ENCODE assay signal across 17 cellular contexts in genomic region chr22:24393012-24393559, GRCh38. TPM values are rescaled to one million over a fixed set of nuclear protein-coding genes. Genes with fewer than 3 reads are reported as not detected.
DNase-seq lines count a peak whose midpoint lies in the region; ATAC-seq, FAIRE-seq and TF ChIP-seq lines count a peak whose summit lies in the region.
"Had no signal": no experiment of that assay in that cellular context is flagged by ENCODE, and none has a peak within 500 bp of the region (broad histone marks: within the 10 kb centered on the region; RNA-seq: fewer than 3 reads in every experiment).

No MANE protein-coding gene starts in this region.

- no TSS peak for BruUV-seq in HepG2 (replicated peaks; lab: Mats Ljungman, UMichigan)

- H3K27me3 ChIP-seq in SK-N-SH (ENCODE audit: insufficient read depth), result no peaks in the 10 kb centered on the region
- no peaks in the 10 kb centered on the region for H3K27me3 ChIP-seq in upper lobe of left lung
- no peaks in the 10 kb centered on the region for H3K27me3 ChIP-seq in HepG2 (ENCODE audit: control insufficient read depth in 1 of 2, insufficient read depth in 2 of 2, low read length in 2 of 2)
- H3K27me3 ChIP-seq: BLaER1 had no signal

- in situ Hi-C loops in HepG2 (cut with HindIII; ENCODE audit: extremely low pct_ligation_motif_present, low pct_unique_long_range_greater_than_20kb), result no loop called here

- no peak overlapping the region for H2AFZ ChIP-seq in SK-N-SH (ENCODE audit: low read depth)
- no peak overlapping the region for H2AFZ ChIP-seq in HepG2 (ENCODE audit: low read length)

- TF ChIP-seq CTCF in SK-N-SH (IDR thresholded peaks at IDR 0.05) (no peak), upper lobe of left lung (IDR thresholded peaks at IDR 0.05) (no peak), kidney (IDR thresholded peaks at IDR 0.05; ENCODE audit: borderline replicate concordance, extremely low read depth, insufficient read depth) (no peak), HepG2 (CRISPR knock-in tag; IDR thresholded peaks at IDR 0.05) (no peak)

- H3K79me2 ChIP-seq in SK-N-SH (ENCODE audit: insufficient read depth) (peaks cover 31% of the 10 kb centered on the region), HepG2 (ENCODE audit: insufficient read depth, low read length) (no peaks in the 10 kb centered on the region)

- H3K9me3 Mint-ChIP-seq in memory B cell, result no peaks in the 10 kb centered on the region
- H3K9me3 Mint-ChIP-seq in activated CD4-positive, alpha-beta T cell treated with anti-CD3 and anti-CD28 coated beads, Interleukin-2, amount 10 ng/mL, durations not matched to agents 7 days and 5 days, result no peaks in the 10 kb centered on the region
- H3K9me3 Mint-ChIP-seq: CD8-positive, alpha-beta T cell had no signal

- peaks cover 14% of the 10 kb centered on the region for H3K36me3 Mint-ChIP-seq in memory B cell
- H3K36me3 Mint-ChIP-seq in activated CD4-positive, alpha-beta T cell treated with anti-CD3 and anti-CD28 coated beads, Interleukin-2, amount 10 ng/mL, durations not matched to agents 7 days and 5 days (ENCODE audit: low read depth), result peaks cover 21% of the 10 kb centered on the region

- ATAC-seq in SK-N-SH treated with all-trans-retinoic acid at 6 μM for 48 hours, result no peak
- no peak for ATAC-seq in memory B cell (ENCODE audit: low read depth)
- ATAC-seq in upper lobe of left lung (ENCODE audit: low FRiP score in 2 of 2), result no peak
- no peak for ATAC-seq in HepG2
- ATAC-seq: CD8-positive, alpha-beta T cell had no signal

- H3K27ac Mint-ChIP-seq in memory B cell, result peak overlapping the region; percentile 51
- H3K27ac Mint-ChIP-seq in activated CD4-positive, alpha-beta T cell treated with anti-CD3 and anti-CD28 coated beads, Interleukin-2, amount 10 ng/mL, durations not matched to agents 7 days and 5 days, result no peak overlapping the region
- H3K27ac Mint-ChIP-seq: CD8-positive, alpha-beta T cell had no signal

- H3F3A ChIP-seq in SK-N-SH (replicated peaks; ENCODE audit: insufficient read depth), result peaks cover 15% of the 10 kb centered on the region

- intact Hi-C loops in kidney (cut with DNase I) (no loop called here), HepG2 (cut with micrococcal nuclease; ENCODE audit: unreplicated experiment) (no loop called here)

- TF ChIP-seq EP300 in SK-N-SH (IDR thresholded peaks at IDR 0.05; ENCODE audit: borderline replicate concordance in 1 of 2, low read depth in 1 of 2, low read length in 1 of 2) (no peak), upper lobe of left lung (IDR thresholded peaks at IDR 0.05) (no peak), HepG2 (IDR thresholded peaks at IDR 0.05; ENCODE audit: low read depth in 2 of 2, low read length in 2 of 2) (no peak), HepG2 (CRISPR knock-in tag; IDR thresholded peaks at IDR 0.05; ENCODE audit: borderline replicate concordance) (no peak)

- H3K27me3 Mint-ChIP-seq in memory B cell, result no peaks in the 10 kb centered on the region
- H3K27me3 Mint-ChIP-seq in activated CD4-positive, alpha-beta T cell treated with anti-CD3 and anti-CD28 coated beads, Interleukin-2, amount 10 ng/mL, durations not matched to agents 7 days and 5 days, result no peaks in the 10 kb centered on the region

- FAIRE-seq in kidney (lab: Jason Lieb, UNC) (no peak), HepG2 (lab: Jason Lieb, UNC) (no peak)

- H3K9me3 ChIP-seq in SK-N-SH (no peaks in the 10 kb centered on the region), upper lobe of left lung (no peaks in the 10 kb centered on the region), kidney (ENCODE audit: control insufficient read depth in 1 of 2, low read length in 2 of 2) (no peaks in the 10 kb centered on the region), HepG2 (ENCODE audit: low read length) (no peaks in the 10 kb centered on the region)
- H3K9me3 ChIP-seq: BLaER1 had no signal

- CTCF ChIA-PET in SK-N-SH (lab: Yijun Ruan, JAX) (interaction anchor here (0.8 to 3.0 kb wide), 11 partner anchors 9 to 133 kb away, joined by 3 to 24 read pairs (median 5); partner anchors contain the start of gene ADORA2A), HepG2 (lab: Yijun Ruan, JAX; ENCODE audit: low intra/inter-chr PET ratio, low total read pairs) (no interaction called here)
- CTCF ChIA-PET in activated CD4-positive, alpha-beta T cell treated with anti-CD3 and anti-CD28 coated beads, Interleukin-2, amount 10 ng/mL, durations not matched to agents 7 days and 5 days (lab: Charles Lee), result interaction anchor here (0.6 to 1.5 kb wide), 2 partner anchors 8 to 28 kb away, joined by 3 read pairs; no protein-coding TSS in a partner anchor

- H3K4me2 ChIP-seq in SK-N-SH (no peak overlapping the region), HepG2 (ENCODE audit: low read depth, low read length) (no peak overlapping the region)
- H3K4me2 ChIP-seq: BLaER1 had no signal

- H3K9me2 ChIP-seq in SK-N-SH, result no peaks in the 10 kb centered on the region

- peaks cover 5% of the 10 kb centered on the region for H3K4me1 Mint-ChIP-seq in memory B cell
- H3K4me1 Mint-ChIP-seq in activated CD4-positive, alpha-beta T cell treated with anti-CD3 and anti-CD28 coated beads, Interleukin-2, amount 10 ng/mL, durations not matched to agents 7 days and 5 days, result peaks cover 32% of the 10 kb centered on the region

- H4K20me1 ChIP-seq in SK-N-SH (ENCODE audit: insufficient read depth), result no peaks in the 10 kb centered on the region
- H4K20me1 ChIP-seq in HepG2 (ENCODE audit: insufficient read depth, low read length), result no peaks in the 10 kb centered on the region

- H3K4me3 Mint-ChIP-seq in memory B cell, result no peak overlapping the region
- no peak overlapping the region for H3K4me3 Mint-ChIP-seq in activated CD4-positive, alpha-beta T cell treated with anti-CD3 and anti-CD28 coated beads, Interleukin-2, amount 10 ng/mL, durations not matched to agents 7 days and 5 days
- H3K4me3 Mint-ChIP-seq: CD8-positive, alpha-beta T cell had no signal

- H3K27ac ChIP-seq in SK-N-SH (ENCODE audit: low read depth in 2 of 2, low read length in 1 of 2) (peak overlapping the region; percentile 62 to 99; a peak in 3 of 4 replicates), upper lobe of left lung (peak overlapping the region in 3 of 4 donors; percentile 48 to 84 (median 82)), kidney (ENCODE audit: low read depth in 2 of 2, low read length in 2 of 2) (peak overlapping the region in 1 of 2 donors; percentile 5), HepG2 (ENCODE audit: extremely low read length, insufficient read depth, low read length) (no peak overlapping the region)
- H3K27ac ChIP-seq: BLaER1 had no signal

- H3K4me3 ChIP-seq in SK-N-SH (ENCODE audit: low read depth in 2 of 2, low read length in 1 of 2) (no peak overlapping the region), upper lobe of left lung (no peak overlapping the region), kidney (ENCODE audit: low read length in 2 of 2) (no peak overlapping the region), HepG2 (replicated peaks in 1 of 3; ENCODE audit: insufficient read depth in 1 of 3, low read depth in 2 of 3, low read length in 3 of 3) (no peak overlapping the region)
- H3K4me3 ChIP-seq: BLaER1 had no signal

- TF ChIP-seq POLR2A in upper lobe of left lung (IDR thresholded peaks at IDR 0.05), result no peak
- TF ChIP-seq POLR2A in HepG2 (IDR thresholded peaks at IDR 0.05; ENCODE audit: insufficient read depth in 1 of 2, low read depth in 2 of 2, low read length in 2 of 2), result no peak

- H3K9ac ChIP-seq in SK-N-SH, result no peak overlapping the region
- no peak overlapping the region for H3K9ac ChIP-seq in kidney (ENCODE audit: low read length in 2 of 2)
- H3K9ac ChIP-seq in HepG2 (ENCODE audit: insufficient read depth, low read depth, low read length), result no peak overlapping the region
- H3K9ac ChIP-seq: BLaER1 had no signal

- 86% methylated on average over 2 of the region's 2 CpGs for WGBS in SK-N-SH (ENCODE audit: low lambda C conversion rate)
- WGBS in upper lobe of left lung, 2 donors, result 92 to 98% methylated on average over 2 of the region's 2 CpGs
- 79% methylated on average over 2 of the region's 2 CpGs for WGBS in HepG2 (ENCODE audit: low lambda C conversion rate)

- H3K36me3 ChIP-seq in SK-N-SH (replicated peaks in 1 of 2; ENCODE audit: control insufficient read depth in 1 of 2, insufficient read depth in 2 of 2, low read length in 1 of 2) (peaks cover 23 to 35% of the 10 kb centered on the region in 2 experiments), upper lobe of left lung (peaks cover 8 to 28% (median 13%) of the 10 kb centered on the region in 4 donors), kidney (ENCODE audit: control insufficient read depth in 1 of 2, insufficient read depth in 2 of 2, low read length in 2 of 2) (peaks cover 6 to 7% of the 10 kb centered on the region in 2 donors), HepG2 (replicated peaks in 1 of 2; ENCODE audit: control insufficient read depth in 1 of 2, insufficient read depth in 2 of 2, low read length in 2 of 2) (peaks cover 11 to 29% of the 10 kb centered on the region in 2 experiments)

- POLR2A ChIA-PET in SK-N-SH (lab: Yijun Ruan, JAX) (interaction anchor here (1.1 to 3.8 kb wide), 8 partner anchors 10 to 71 kb away, joined by 3 to 25 read pairs (median 9); no protein-coding TSS in a partner anchor), HepG2 (lab: Yijun Ruan, JAX) (no interaction called here)
- POLR2A ChIA-PET in activated CD4-positive, alpha-beta T cell treated with anti-CD3 and anti-CD28 coated beads, Interleukin-2, amount 10 ng/mL, durations not matched to agents 7 days and 5 days (lab: Charles Lee), result no interaction called here

- peaks cover 17 to 52% of the 10 kb centered on the region in 2 experiments for H3K4me1 ChIP-seq in SK-N-SH (ENCODE audit: control insufficient read depth in 1 of 2, insufficient read depth in 2 of 2, low read depth in 1 of 2, low read length in 1 of 2)
- H3K4me1 ChIP-seq in upper lobe of left lung, result peaks cover 27 to 53% (median 40%) of the 10 kb centered on the region in 4 donors
- H3K4me1 ChIP-seq in kidney (ENCODE audit: control insufficient read depth in 1 of 2, insufficient read depth in 1 of 2, low read depth in 1 of 2, low read length in 2 of 2), result peaks cover 7 to 8% of the 10 kb centered on the region in 2 donors
- H3K4me1 ChIP-seq in HepG2 (ENCODE audit: insufficient read depth, low read length), result peaks cover 6% of the 10 kb centered on the region; the same call in 1 of the 2 replicates

- DNase-seq in SK-N-SH (no peak), amniotic epithelial cell (ENCODE audit: low read depth) (peak; percentile 43), memory B cell (ENCODE audit: low spot score in 2 of 2) (no peak), upper lobe of left lung (no peak), kidney (no peak), HepG2 (ENCODE audit: low spot score) (no peak)
- no peak for DNase-seq in activated CD4-positive, alpha-beta T cell treated with anti-CD3 and anti-CD28 coated beads, Interleukin-2, amount 10 ng/mL, durations not matched to agents 7 days and 5 days
- DNase-seq: 8988T; CD8-positive, alpha-beta T cell; DMS79; MM.1S; NCI-H1092 treated with DMSO at 0.1 percent for 48 hours; NCI-H2081 treated with DMSO at 0.1 percent for 48 hours; NCI-H510A treated with DMSO at 0.1 percent for 48 hours; NCI-H82 had no signal

- no peak for TF ChIP-seq RAD21 in SK-N-SH (IDR thresholded peaks at IDR 0.05; ENCODE audit: low read length)
- TF ChIP-seq RAD21 in HepG2 (CRISPR knock-in tag; IDR thresholded peaks at IDR 0.05), result no peak

RNA-seq across cellular contexts. Expression of gene ADORA2A, which starts 34.3 kb away (rescaled TPM):
- polyA plus RNA-seq in SK-N-SH (2012; rRNA removed) (9.3 and 12.0 TPM in 2 replicates), kidney (ENCODE audit: insufficient read depth, low read depth, low replicate concordance) (6.1 TPM), HepG2 (2011; rRNA removed) (5.0 and 7.3 TPM in 2 replicates)
- 5.1 and 9.7 TPM in 2 replicates for polyA plus RNA-seq in SK-N-SH (2012; cell fraction: cytosol; rRNA removed)
- 22.5 and 26.1 TPM in 2 replicates for polyA plus RNA-seq in SK-N-SH (2012; cell fraction: nucleus; rRNA removed)
- total RNA-seq in upper lobe of left lung (10 to 100 TPM in 2 of 6 donors, 1 to 10 TPM in 4; 7.3 to 20.9 (median 8.8) TPM), kidney (6.9 TPM), HepG2 (2016; rRNA removed; fragmentation: Illumina TruSeq; extraction: Trizol) (3.3 and 4.0 TPM in 2 replicates)
- total RNA-seq in activated CD4-positive, alpha-beta T cell treated with anti-CD3 and anti-CD28 coated beads, Interleukin-2, amount 10 ng/mL, durations not matched to agents 7 days and 5 days, result 10 to 100 TPM; 25.3 to 29.0 TPM
- 1.3 and 1.5 TPM in 2 replicates for total RNA-seq in HepG2 (2016; cell fraction: cytosol; rRNA removed; fragmentation: Illumina TruSeq; extraction: Trizol; ENCODE audit: low read depth)
- 3.1 and 3.5 TPM in 2 replicates for total RNA-seq in HepG2 (2016; cell fraction: insoluble cytoplasmic fraction; rRNA removed; fragmentation: Illumina TruSeq; extraction: Trizol)
- total RNA-seq in HepG2 (2016; cell fraction: membrane; rRNA removed; fragmentation: Illumina TruSeq; extraction: Trizol), result 2.9 and 5.0 TPM in 2 replicates
- 2.4 TPM in 2 replicates for total RNA-seq in HepG2 (2016; cell fraction: nucleus; rRNA removed; fragmentation: Illumina TruSeq; extraction: Trizol)
- 4.4 and 5.8 TPM in 2 replicates for polyA plus RNA-seq in HepG2 (2011; cell fraction: cytosol; rRNA removed)
- 15.5 and 20.4 TPM in 2 replicates for polyA plus RNA-seq in HepG2 (2011; cell fraction: nucleus; rRNA removed)
- 7.5 and 9.0 TPM in 2 replicates for polyA plus RNA-seq in HepG2 (2012)
- polyA plus RNA-seq in HepG2 (2016; cell fraction: cytosol; fragmentation: Illumina TruSeq; extraction: Trizol; ENCODE audit: low read depth), result 1.3 and 1.7 TPM in 2 replicates
- 3.1 and 3.9 TPM in 2 replicates for polyA plus RNA-seq in HepG2 (2016; cell fraction: insoluble cytoplasmic fraction; fragmentation: Illumina TruSeq; extraction: Trizol; ENCODE audit: low read depth)
- polyA plus RNA-seq in HepG2 (2016; cell fraction: membrane; fragmentation: Illumina TruSeq; extraction: Trizol; ENCODE audit: low read depth), result 2.3 and 3.2 TPM in 2 replicates
- 4.1 and 4.2 TPM in 2 replicates for polyA plus RNA-seq in HepG2 (2016; cell fraction: nucleus; fragmentation: Illumina TruSeq; extraction: Trizol; ENCODE audit: insufficient read depth, low read depth)
- polyA minus RNA-seq in HepG2 (2011; rRNA and poly(A)+ RNA removed; ENCODE audit: low replicate concordance), result 3.1 and 18.4 TPM in 2 replicates
- polyA minus RNA-seq in HepG2 (2011; cell fraction: cytosol; rRNA and poly(A)+ RNA removed), result 1.4 and 2.7 TPM in 2 replicates
- 4.9 and 7.1 TPM in 2 replicates for polyA minus RNA-seq in HepG2 (2011; cell fraction: nucleus; rRNA and poly(A)+ RNA removed)
